In the genomic region with DNA sequence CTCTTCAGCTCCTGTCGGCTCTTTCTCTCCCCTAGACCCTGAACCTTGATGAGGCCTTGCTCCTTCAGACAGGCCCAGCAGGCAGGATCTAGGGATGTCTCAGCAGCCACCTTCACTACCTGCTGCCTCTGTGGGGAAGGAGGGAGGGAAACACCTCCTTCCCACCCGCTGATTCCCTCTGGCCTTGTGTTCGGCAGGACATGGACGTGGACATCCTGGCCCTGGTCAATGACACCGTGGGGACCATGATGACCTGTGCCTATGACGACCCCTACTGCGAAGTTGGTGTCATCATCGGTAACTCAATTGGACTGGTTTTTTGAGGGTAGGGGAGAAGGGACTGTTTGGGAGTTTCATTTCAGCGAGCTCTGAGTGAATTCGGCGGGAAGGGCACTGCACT, we compare ENCODE assay signal across 24 cellular contexts. TPM values are rescaled to one million over a fixed set of nuclear protein-coding genes. Genes with fewer than 3 reads are reported as not detected.
DNase-seq lines count a peak whose midpoint lies in the region; ATAC-seq and TF ChIP-seq lines count a peak whose summit lies in the region.
"Had no signal": no experiment of that assay in that cellular context is flagged by ENCODE, and none has a peak within 500 bp of the region (broad histone marks: within the 10 kb centered on the region; RNA-seq: fewer than 3 reads in every experiment).

No MANE protein-coding gene starts in this region.

- no peak for ATAC-seq in stimulated activated effector memory CD8-positive, alpha-beta T cell treated with anti-CD3 and anti-CD28 coated beads, Interleukin-12 subunit alpha, Interleukin-12 subunit beta, amount 100 ng/mL, for 72 hours
- no peak for ATAC-seq in T-cell (replicated peaks in 1 of 4)
- ATAC-seq: PC-3, Right ventricle myocardium inferior, SK-N-SH treated with all-trans-retinoic acid at 6 μM for 48 hours had no signal

- no peaks in the 10 kb centered on the region for H3K9me3 ChIP-seq in breast epithelium
- H3K9me3 ChIP-seq: SJCRH30 had no signal

- no CpG with 5 or more reads among the region's 11 CpGs for WGBS in mesendoderm (ENCODE audit: extremely low coverage, insufficient coverage, low lambda C conversion rate)

- no peaks in the 10 kb centered on the region for H3K4me1 ChIP-seq in breast epithelium
- no peaks in the 10 kb centered on the region for H3K4me1 ChIP-seq in mesendoderm (ENCODE audit: control insufficient read depth, low read depth, low read length)
- H3K4me1 ChIP-seq: SJCRH30 had no signal

- POLR2A ChIA-PET in MCF 10A (lab: Yijun Ruan, JAX) (interaction anchor here (1.0 to 2.7 kb wide), 4 partner anchors 97 to 168 kb away, joined by 3 to 7 read pairs (median 6); no protein-coding TSS in a partner anchor), T-cell (lab: Charles Lee) (no interaction called here)

- no peak for DNase-seq in MCF 10A (ENCODE audit: unreplicated experiment)
- no peak for DNase-seq in breast epithelium (ENCODE audit: low spot score in 2 of 2)
- DNase-seq in mesendoderm = no peak
- DNase-seq in stimulated activated effector memory CD8-positive, alpha-beta T cell treated with anti-CD3 and anti-CD28 coated beads, Interleukin-12 subunit alpha, Interleukin-12 subunit beta, amount 100 ng/mL, for 72 hours (ENCODE audit: low spot score in 2 of 2) = no peak
- DNase-seq in DMS114 treated with DMSO at 0.1 percent for 48 hours (lab: John Stamatoyannopoulos, UW; ENCODE audit: unreplicated experiment) = no peak
- no peak for DNase-seq in T-cell
- DNase-seq in immature natural killer cell = no peak
- DNase-seq: CD8-positive, alpha-beta memory T cell; DMS153; DND-41; KBM-7; MM.1S; NCI-H2029; NCI-H446 treated with DMSO at 0.1 percent for 48 hours; NCI-H526; NCI-H82; NK-92 treated with Interleukin-12 subunit alpha and Interleukin-12 subunit beta, amount 100 ng/mL, for 24 hours; SJCRH30 had no signal

- H3K4ac ChIP-seq in mesendoderm (ENCODE audit: low read depth, low read length) = no peak overlapping the region

- H3K56ac ChIP-seq in mesendoderm (ENCODE audit: low read length) = peak overlapping the region; percentile 58

- no peak overlapping the region for H3K18ac ChIP-seq in mesendoderm (ENCODE audit: low read length)

- H3K4me3 ChIP-seq in breast epithelium = no peak overlapping the region
- no peak overlapping the region for H3K4me3 ChIP-seq in mesendoderm (ENCODE audit: low read length)
- H3K4me3 ChIP-seq: SJCRH30 had no signal

- no peaks in the 10 kb centered on the region for H3K79me2 ChIP-seq in mesendoderm (ENCODE audit: control insufficient read depth, insufficient read depth, low read length)

- no TSS peak for BruUV-seq in MCF 10A (replicated peaks; lab: Mats Ljungman, UMichigan)

- no peak overlapping the region for H4K5ac ChIP-seq in mesendoderm (ENCODE audit: low read length)

- H3K9me3 Mint-ChIP-seq in MCF 10A (ENCODE audit: unreplicated experiment) (no peaks in the 10 kb centered on the region), T-cell (no peaks in the 10 kb centered on the region), immature natural killer cell (no peaks in the 10 kb centered on the region)
- no peaks in the 10 kb centered on the region for H3K9me3 Mint-ChIP-seq in stimulated activated effector memory CD8-positive, alpha-beta T cell treated with anti-CD3 and anti-CD28 coated beads, Interleukin-12 subunit alpha, Interleukin-12 subunit beta, amount 100 ng/mL, for 72 hours
- H3K9me3 Mint-ChIP-seq: CD8-positive, alpha-beta memory T cell had no signal

- TF ChIP-seq CTCF in MCF 10A (IDR thresholded peaks at IDR 0.05; ENCODE audit: unreplicated experiment) (no peak), breast epithelium (IDR thresholded peaks at IDR 0.05) (no peak)

- H3K27ac Mint-ChIP-seq in MCF 10A (ENCODE audit: low read depth, unreplicated experiment) (peak overlapping the region; percentile 88), T-cell (no peak overlapping the region), immature natural killer cell (no peak overlapping the region)
- H3K27ac Mint-ChIP-seq in stimulated activated effector memory CD8-positive, alpha-beta T cell treated with anti-CD3 and anti-CD28 coated beads, Interleukin-12 subunit alpha, Interleukin-12 subunit beta, amount 100 ng/mL, for 72 hours = peak overlapping the region; percentile 30
- H3K27ac Mint-ChIP-seq: B cell had no signal

- no peaks in the 10 kb centered on the region for H3K27me3 ChIP-seq in breast epithelium
- no peaks in the 10 kb centered on the region for H3K27me3 ChIP-seq in mesendoderm (ENCODE audit: insufficient read depth, low read length, poor library complexity)
- H3K27me3 ChIP-seq: SJCRH30 had no signal

- H3K27me3 Mint-ChIP-seq in MCF 10A (ENCODE audit: insufficient read depth, unreplicated experiment) (no peaks in the 10 kb centered on the region), T-cell (no peaks in the 10 kb centered on the region), immature natural killer cell (ENCODE audit: low read depth in 3 of 3) (peaks cover 2 to 6% (median 4%) of the 10 kb centered on the region in 3 donors)
- H3K27me3 Mint-ChIP-seq: B cell; CD8-positive, alpha-beta memory T cell had no signal

- H3K4me3 Mint-ChIP-seq in MCF 10A (ENCODE audit: unreplicated experiment) (no peak overlapping the region), T-cell (no peak overlapping the region), immature natural killer cell (no peak overlapping the region)
- H3K4me3 Mint-ChIP-seq in stimulated activated effector memory CD8-positive, alpha-beta T cell treated with anti-CD3 and anti-CD28 coated beads, Interleukin-12 subunit alpha, Interleukin-12 subunit beta, amount 100 ng/mL, for 72 hours = no peak overlapping the region
- H3K4me3 Mint-ChIP-seq: B cell; CD14-positive monocyte; CD8-positive, alpha-beta memory T cell had no signal

- H2BK5ac ChIP-seq in mesendoderm (ENCODE audit: low read length) = no peak overlapping the region

- H3K9ac ChIP-seq in mesendoderm (ENCODE audit: low read length) = no peak overlapping the region

- H3K79me1 ChIP-seq in mesendoderm (ENCODE audit: low read length) = no peaks in the 10 kb centered on the region

- no peak overlapping the region for H2BK15ac ChIP-seq in mesendoderm (replicated peaks; ENCODE audit: low read depth)

- no peak overlapping the region for H4K8ac ChIP-seq in mesendoderm (ENCODE audit: low read depth, low read length)

- no peak overlapping the region for H3K27ac ChIP-seq in breast epithelium
- H3K27ac ChIP-seq in mesendoderm (ENCODE audit: low read depth, low read length) = no peak overlapping the region
- H3K27ac ChIP-seq: 22Rv1, SJCRH30 had no signal

- no peak for TF ChIP-seq POLR2A in breast epithelium (IDR thresholded peaks at IDR 0.05)

- H3K36me3 ChIP-seq in breast epithelium (no peaks in the 10 kb centered on the region), mesendoderm (ENCODE audit: control insufficient read depth, insufficient read depth, low read length) (no peaks in the 10 kb centered on the region)
- H3K36me3 ChIP-seq: SJCRH30 had no signal

- H3K23ac ChIP-seq in mesendoderm (ENCODE audit: low read length) = peak overlapping the region; percentile 60

- peak overlapping the region; percentile 54 for H2AK5ac ChIP-seq in mesendoderm (ENCODE audit: low read length)

- CTCF ChIA-PET in MCF 10A (lab: Yijun Ruan, JAX) (interaction anchor here (0.6 to 8.3 kb wide), 6 partner anchors 56 to 170 kb away, joined by 3 to 106 read pairs (median 6); no protein-coding TSS in a partner anchor), T-cell (lab: Charles Lee) (interaction anchor here (0.6 to 2.8 kb wide), 3 partner anchors 150 to 927 kb away, joined by 4 to 11 read pairs (median 6); no protein-coding TSS in a partner anchor)

- no peaks in the 10 kb centered on the region for H3K36me3 Mint-ChIP-seq in MCF 10A (ENCODE audit: insufficient read depth, unreplicated experiment)
- no peaks in the 10 kb centered on the region for H3K36me3 Mint-ChIP-seq in stimulated activated effector memory CD8-positive, alpha-beta T cell treated with anti-CD3 and anti-CD28 coated beads, Interleukin-12 subunit alpha, Interleukin-12 subunit beta, amount 100 ng/mL, for 72 hours
- H3K36me3 Mint-ChIP-seq in T-cell = no peaks in the 10 kb centered on the region
- H3K36me3 Mint-ChIP-seq in immature natural killer cell = no peaks in the 10 kb centered on the region
- H3K36me3 Mint-ChIP-seq: CD14-positive monocyte; CD8-positive, alpha-beta memory T cell had no signal

- intact Hi-C loops in MCF 10A (cut with micrococcal nuclease) = no loop called here
- intact Hi-C loops in breast epithelium (cut with DNase I; ENCODE audit: low total_unique reads) = no loop called here

- no peak overlapping the region for H3K4me2 ChIP-seq in mesendoderm (ENCODE audit: low read length)

- no peak overlapping the region for H2BK120ac ChIP-seq in mesendoderm (ENCODE audit: low read depth, low read length)

- peaks cover 16% of the 10 kb centered on the region for H3K4me1 Mint-ChIP-seq in MCF 10A (ENCODE audit: insufficient read depth, unreplicated experiment)
- peaks cover 13% of the 10 kb centered on the region for H3K4me1 Mint-ChIP-seq in stimulated activated effector memory CD8-positive, alpha-beta T cell treated with anti-CD3 and anti-CD28 coated beads, Interleukin-12 subunit alpha, Interleukin-12 subunit beta, amount 100 ng/mL, for 72 hours
- peaks cover 4 to 11% (median 7%) of the 10 kb centered on the region in 3 donors for H3K4me1 Mint-ChIP-seq in T-cell
- H3K4me1 Mint-ChIP-seq in immature natural killer cell = peaks cover 1 to 11% of the 10 kb centered on the region in 2 donors
- H3K4me1 Mint-ChIP-seq: B cell had no signal

RNA-seq across cellular contexts. Expression of a gene that starts 20.3 kb away (rescaled TPM):
- total RNA-seq in MCF 10A (2022) (0.68 and 1.1 TPM in 2 replicates), breast epithelium (1 to 10 TPM in 1 of 3 donors, under 1 TPM in 1, not detected in 1; 0.15 to 2.0 TPM), T-cell (1 to 10 TPM; 2.3 to 6.5 (median 5.2) TPM)
- polyA plus RNA-seq in mesendoderm (2013, experiment 1 of 2) = 0.28 TPM
- polyA plus RNA-seq in mesendoderm (2013, experiment 2 of 2) = 0.31 TPM
- polyA plus RNA-seq in immature natural killer cell = under 1 TPM in 1 of 3 donors, not detected in 2; 0.16 TPM
- total RNA-seq: B cell, Right ventricle myocardium inferior had no signal
- polyA plus RNA-seq: CD14-positive monocyte had no signal

RNA-seq across cellular contexts. Expression of a gene that starts 37.8 kb away (rescaled TPM):
- total RNA-seq in MCF 10A (2022) (126 and 134 TPM in 2 replicates), breast epithelium (10 to 100 TPM; 51.2 to 63.4 (median 57.4) TPM), T-cell (10 to 100 TPM; 66.3 to 85.5 (median 83.6) TPM)
- 114 TPM for polyA plus RNA-seq in mesendoderm (2013, experiment 1 of 2)
- polyA plus RNA-seq in mesendoderm (2013, experiment 2 of 2) = 114 TPM
- 10 to 100 TPM; 48.8 to 96.3 (median 72.2) TPM for polyA plus RNA-seq in immature natural killer cell

Comparison
In these comparisons a context has a peak if more than half of its experiments do, and no peak if none do; other contexts are left out.
1. H3K27ac Mint-ChIP-seq: peak in MCF 10A (single experiment) and stimulated activated effector memory CD8-positive, alpha-beta T cell treated with anti-CD3 and anti-CD28 coated beads, Interleukin-12 subunit alpha, Interleukin-12 subunit beta, amount 100 ng/mL, for 72 hours (single experiment); none in T-cell (0 of 2) and immature natural killer cell (0 of 6).